Comparison of ENCODE assay signal across 24 cellular contexts in the genomic region with DNA sequence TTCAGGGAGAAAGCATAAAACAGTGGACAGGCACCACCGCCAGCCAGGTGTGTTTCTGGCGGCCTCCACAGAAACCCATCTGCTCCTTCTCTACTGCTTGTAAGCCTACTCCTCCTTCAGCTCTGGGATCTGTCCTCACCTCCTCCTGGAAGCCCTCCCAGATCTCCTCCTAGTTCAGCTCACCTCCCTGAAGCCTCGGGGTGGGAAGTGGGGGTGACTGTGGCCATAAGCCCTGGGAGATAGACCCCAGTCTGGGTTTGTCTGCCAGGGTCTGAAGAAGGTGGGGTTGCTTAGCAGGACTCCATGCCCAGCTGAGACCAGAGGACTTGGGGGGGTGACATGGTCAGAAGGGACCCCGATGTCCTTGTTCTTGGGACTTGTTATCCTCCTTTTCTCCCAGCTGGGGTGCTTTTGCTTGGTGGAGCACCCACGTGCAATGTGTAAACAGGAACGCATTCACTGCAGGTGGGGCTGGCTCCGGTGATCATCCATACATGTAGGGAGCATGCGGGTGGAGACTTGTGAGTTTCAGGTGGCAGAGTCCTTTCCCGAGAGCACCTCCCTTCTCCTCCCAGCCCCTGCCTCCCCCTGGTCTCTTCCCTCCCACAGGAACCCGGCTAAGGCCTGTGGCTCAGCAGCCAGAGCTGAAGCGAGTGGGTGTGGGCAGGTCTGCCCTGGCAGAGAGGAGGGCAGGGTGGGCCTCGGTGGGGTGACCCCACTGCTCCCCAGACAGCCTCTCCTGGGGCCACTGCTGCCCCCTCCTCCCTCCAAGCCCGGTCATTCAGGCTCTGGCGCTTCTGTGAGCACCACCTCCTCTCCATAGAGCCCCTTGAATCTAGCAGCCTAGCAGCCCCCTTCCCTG. TPM values are rescaled to one million over a fixed set of nuclear protein-coding genes. Genes with fewer than 3 reads are reported as not detected.
"Had no signal": no experiment of that assay in that cellular context is flagged by ENCODE, and none has a peak within 500 bp of the region (broad histone marks: within the 10 kb centered on the region; RNA-seq: fewer than 3 reads in every experiment).

No MANE protein-coding gene starts in this region.

- H3K9me3 ChIP-seq: adrenal gland, breast epithelium, gastroesophageal sphincter, heart left ventricle, suprapubic skin, vagina had no signal

- H3K4me1 ChIP-seq: breast epithelium, gastroesophageal sphincter, vagina had no signal

- FAIRE-seq: astrocyte had no signal

- DNase-seq: activated CD4-positive, alpha-beta T cell treated with anti-CD3 and anti-CD28 coated beads, Interleukin-2, amount 50 U/mL, for 1 hour; activated CD8-positive, alpha-beta memory T cell treated with anti-CD3 and anti-CD28 coated beads, Interleukin-2, amount 50 U/mL, for 4 hours; activated gamma-delta T cell treated with Interleukin-2 at 50 U/mL for 16 hours; activated T-cell treated with anti-CD3 and anti-CD28 coated beads, Interleukin-2, amount 50 U/mL, for 72 hours; effector CD4-positive, alpha-beta T cell; kidney glomerular epithelial cell; left ventricle myocardium superior; nucleus accumbens; stimulated activated CD4-positive, alpha-beta T cell treated with anti-CD3 and anti-CD28 coated beads, Interleukin-15, amount 100 ng/mL, for 24 hours; stimulated activated CD4-positive, alpha-beta T cell treated with anti-CD3 and anti-CD28 coated beads, Interleukin-2, amount 100 ng/mL, for 48 hours; T1000; trophoblast cell had no signal

- H3K27me3 ChIP-seq: adrenal gland, breast epithelium, vagina had no signal

- H3K27ac ChIP-seq: adrenal gland, breast epithelium, gastroesophageal sphincter, heart left ventricle, suprapubic skin, vagina had no signal

- H3K4me3 ChIP-seq: adrenal gland, breast epithelium, gastroesophageal sphincter, heart left ventricle, suprapubic skin, vagina had no signal

- H3K36me3 ChIP-seq: adrenal gland, breast epithelium, gastroesophageal sphincter, heart left ventricle, suprapubic skin, vagina had no signal

RNA-seq across cellular contexts. Expression of gene MRGPRG, which starts 25.9 kb away (rescaled TPM):
- total RNA-seq: activated naive CD4-positive, alpha-beta T cell treated with anti-CD3 and anti-CD28 coated beads, Interleukin-2, amount 50 U/mL, for 72 hours; activated T-cell treated with anti-CD3 and anti-CD28 coated beads, Interleukin-2, amount 50 U/mL, for 72 hours; adrenal gland; astrocyte; breast epithelium; esophagus mucosa; gastroesophageal sphincter; heart left ventricle; left ventricle myocardium superior; naive thymus-derived CD8-positive, alpha-beta T cell; skeletal muscle tissue; suprapubic skin; T-helper 1 cell treated with Interleukin-12 subunit alpha and Interleukin-12 subunit beta and Interleukin-4 antibody, amounts not matched to agents 30 ng/mL and 1 ng/mL, for 36 hours; vagina had no signal
- polyA plus RNA-seq: adrenal gland; heart left ventricle; naive thymus-derived CD8-positive, alpha-beta T cell had no signal

RNA-seq across cellular contexts. Expression of gene MRGPRE, which starts 39.5 kb away (rescaled TPM):
- total RNA-seq: activated naive CD4-positive, alpha-beta T cell treated with anti-CD3 and anti-CD28 coated beads, Interleukin-2, amount 50 U/mL, for 72 hours; activated T-cell treated with anti-CD3 and anti-CD28 coated beads, Interleukin-2, amount 50 U/mL, for 72 hours; adrenal gland; astrocyte; breast epithelium; esophagus mucosa; gastroesophageal sphincter; naive thymus-derived CD8-positive, alpha-beta T cell; skeletal muscle tissue; T-helper 1 cell treated with Interleukin-12 subunit alpha and Interleukin-12 subunit beta and Interleukin-4 antibody, amounts not matched to agents 30 ng/mL and 1 ng/mL, for 36 hours; vagina had no signal
- polyA plus RNA-seq: adrenal gland; naive thymus-derived CD8-positive, alpha-beta T cell had no signal
